ENCODE assay signal across 17 cellular contexts in genomic region chr11:117606807-117607206, GRCh38.
DNase-seq lines count a peak whose midpoint lies in the region; ATAC-seq lines count a peak whose summit lies in the region.
"Had no signal": no experiment of that assay in that cellular context is flagged by ENCODE, and none has a peak within 500 bp of the region (broad histone marks: within the 10 kb centered on the region; RNA-seq: fewer than 3 reads in every experiment).

No MANE protein-coding gene starts in this region.

- no peak overlapping the region for H3K4me3 Mint-ChIP-seq in activated naive CD8-positive, alpha-beta T cell treated with anti-CD3 and anti-CD28 coated beads, Interleukin-2, amount 50 U/mL, for 24 hours
- H3K4me3 Mint-ChIP-seq in activated naive CD8-positive, alpha-beta T cell treated with anti-CD3 and anti-CD28 coated beads for 36 hours: no peak overlapping the region

- no peaks in the 10 kb centered on the region for H3K9me3 Mint-ChIP-seq in activated naive CD8-positive, alpha-beta T cell treated with anti-CD3 and anti-CD28 coated beads, Interleukin-2, amount 50 U/mL, for 24 hours
- no peaks in the 10 kb centered on the region for H3K9me3 Mint-ChIP-seq in activated naive CD8-positive, alpha-beta T cell treated with anti-CD3 and anti-CD28 coated beads for 36 hours
- H3K9me3 Mint-ChIP-seq: activated T-helper 2 cell treated with anti-CD3 and anti-CD28 coated beads, Interferon-gamma antibody, Interleukin-2, Interleukin-4, amounts not matched to agents 10 μg/mL and 5 μg/mL and 100 μg/mL, durations not matched to agents 14 hours and 24 hours and 36 hours had no signal

- no peaks in the 10 kb centered on the region for H3K27me3 Mint-ChIP-seq in activated naive CD8-positive, alpha-beta T cell treated with anti-CD3 and anti-CD28 coated beads, Interleukin-2, amount 50 U/mL, for 24 hours
- no peaks in the 10 kb centered on the region for H3K27me3 Mint-ChIP-seq in activated naive CD8-positive, alpha-beta T cell treated with anti-CD3 and anti-CD28 coated beads for 36 hours

- ATAC-seq in activated naive CD8-positive, alpha-beta T cell treated with anti-CD3 and anti-CD28 coated beads, Interleukin-2, amount 50 U/mL, for 24 hours: peak; percentile 69
- ATAC-seq in HG02973 (IDR thresholded peaks at IDR 0.05; ENCODE audit: unreplicated experiment): peak; percentile 53
- ATAC-seq in HG02938 (IDR thresholded peaks at IDR 0.05; ENCODE audit: unreplicated experiment): no peak
- ATAC-seq: left lobe of liver, PC-3 had no signal

- peak overlapping the region; percentile 42 for H3K27ac ChIP-seq in angular gyrus (ENCODE audit: low read depth, low read length)
- H3K27ac ChIP-seq in substantia nigra (ENCODE audit: low read depth, low read length, poor library complexity, severe bottlenecking): peak overlapping the region; percentile 60
- H3K27ac ChIP-seq: GM23248, SJSA1, thyroid gland had no signal

- peaks cover 24% of the 10 kb centered on the region for H3K4me1 Mint-ChIP-seq in activated naive CD8-positive, alpha-beta T cell treated with anti-CD3 and anti-CD28 coated beads, Interleukin-2, amount 50 U/mL, for 24 hours
- peaks cover 18% of the 10 kb centered on the region for H3K4me1 Mint-ChIP-seq in activated naive CD8-positive, alpha-beta T cell treated with anti-CD3 and anti-CD28 coated beads for 36 hours

- no peaks in the 10 kb centered on the region for H3K36me3 Mint-ChIP-seq in activated naive CD8-positive, alpha-beta T cell treated with anti-CD3 and anti-CD28 coated beads, Interleukin-2, amount 50 U/mL, for 24 hours (ENCODE audit: low read depth)
- H3K36me3 Mint-ChIP-seq in activated naive CD8-positive, alpha-beta T cell treated with anti-CD3 and anti-CD28 coated beads for 36 hours: no peaks in the 10 kb centered on the region

- DNase-seq in activated naive CD8-positive, alpha-beta T cell treated with anti-CD3 and anti-CD28 coated beads, Interleukin-2, amount 50 U/mL, for 24 hours: no peak
- no peak for DNase-seq in activated naive CD8-positive, alpha-beta T cell treated with anti-CD3 and anti-CD28 coated beads for 36 hours
- DNase-seq in substantia nigra (lab: John Stamatoyannopoulos, UW): no peak
- no peak for DNase-seq in NCI-H226
- DNase-seq in NCI-H187 (lab: John Stamatoyannopoulos, UW): no peak
- DNase-seq: GM23248; MG63; NCI-H524; PC-3; stimulated activated CD4-positive, alpha-beta T cell treated with anti-CD3 and anti-CD28 coated beads, Interleukin-2, amount 100 ng/mL, for 48 hours; thyroid gland had no signal

- H3K27ac Mint-ChIP-seq in activated naive CD8-positive, alpha-beta T cell treated with anti-CD3 and anti-CD28 coated beads, Interleukin-2, amount 50 U/mL, for 24 hours: no peak overlapping the region
- no peak overlapping the region for H3K27ac Mint-ChIP-seq in activated naive CD8-positive, alpha-beta T cell treated with anti-CD3 and anti-CD28 coated beads for 36 hours
